9 cellular contexts compared by ENCODE assay signal in the genomic region with DNA sequence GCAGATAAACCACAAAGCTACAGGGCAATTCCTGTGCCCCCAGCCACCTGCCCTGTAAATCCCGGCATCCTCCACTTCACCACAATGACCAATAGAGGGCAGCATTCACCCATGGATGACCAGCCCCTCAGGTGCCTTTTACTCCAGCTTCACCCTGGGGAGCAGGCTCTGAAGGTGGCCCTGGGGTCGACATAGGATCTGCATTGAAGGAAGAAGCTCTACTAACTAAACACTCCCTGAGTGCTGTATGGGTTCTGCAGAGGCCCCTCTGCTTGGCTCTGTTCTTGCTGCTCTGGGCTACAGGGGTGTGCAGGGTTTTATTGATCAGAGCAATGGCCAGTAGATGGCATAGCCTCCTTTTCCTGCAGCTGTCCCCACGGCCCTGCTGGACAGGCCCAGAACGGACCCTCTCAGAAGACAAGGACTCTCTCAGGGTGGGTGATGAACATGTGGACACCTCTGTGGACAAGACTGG. TPM values are rescaled to one million over a fixed set of nuclear protein-coding genes. Genes with fewer than 3 reads are reported as not detected.
DNase-seq lines count a peak whose midpoint lies in the region; ATAC-seq and TF ChIP-seq lines count a peak whose summit lies in the region.
"Had no signal": no experiment of that assay in that cellular context is flagged by ENCODE, and none has a peak within 500 bp of the region (broad histone marks: within the 10 kb centered on the region; RNA-seq: fewer than 3 reads in every experiment).

No MANE protein-coding gene starts in this region.

- ATAC-seq in body of pancreas (peak; percentile 67), GM18520 (IDR thresholded peaks at IDR 0.05; ENCODE audit: unreplicated experiment) (no peak)

- TF ChIP-seq POLR2A in Peyer's patch (IDR thresholded peaks at IDR 0.05) (no peak), body of pancreas (IDR thresholded peaks at IDR 0.05) (no peak)

- H3K4me1 ChIP-seq in Peyer's patch (no peaks in the 10 kb centered on the region), body of pancreas (no peaks in the 10 kb centered on the region)

- no peaks in the 10 kb centered on the region for H3K36me3 ChIP-seq in Peyer's patch
- H3K36me3 ChIP-seq in body of pancreas (replicated peaks in 1 of 2; ENCODE audit: insufficient read depth in 1 of 2, low read depth in 2 of 2): no peaks in the 10 kb centered on the region

- intact Hi-C loops in body of pancreas (cut with DNase I): no loop called here

- WGBS in body of pancreas, 2 donors: 0 to 2% methylated on average over 4 of the region's 4 CpGs

- H3K4me3 ChIP-seq in Peyer's patch (no peak overlapping the region), body of pancreas (no peak overlapping the region)

- DNase-seq in DMS53 (lab: John Stamatoyannopoulos, UW) (peak; percentile 81), GM20000 (ENCODE audit: low spot score) (peak; percentile 70), HuH-7.5 (ENCODE audit: low spot score) (peak; percentile 80), Peyer's patch (peak in 2 of 3 donors; percentile 59 to 78), body of pancreas (peak; percentile 48 to 59 (median 52)), islet precursor cell (peak; percentile 82)
- DNase-seq in stimulated activated CD4-positive, alpha-beta T cell treated with anti-CD3 and anti-CD28 coated beads, Interleukin-2, amount 100 ng/mL, for 24 hours: peak; percentile 29 to 46

- no peak overlapping the region for H3K27ac ChIP-seq in Peyer's patch
- no peak overlapping the region for H3K27ac ChIP-seq in body of pancreas

- H3K9me3 ChIP-seq in Peyer's patch (no peaks in the 10 kb centered on the region), body of pancreas (no peaks in the 10 kb centered on the region)

- H3K27me3 ChIP-seq in Peyer's patch (no peaks in the 10 kb centered on the region), body of pancreas (no peaks in the 10 kb centered on the region)

- peak; percentile 65 for TF ChIP-seq CTCF in GM20000 (IDR thresholded peaks at IDR 0.05; ENCODE audit: extremely low read depth, missing control alignments)
- TF ChIP-seq CTCF in Peyer's patch (IDR thresholded peaks at IDR 0.05): peak in 5 of 6 experiments; percentile 53 to 81 (median 72)
- TF ChIP-seq CTCF in body of pancreas (IDR thresholded peaks at IDR 0.05): peak; percentile 54 to 73 (median 66)

RNA-seq across cellular contexts. Expression of a gene that starts 20.3 kb away (rescaled TPM):
- not detected for total RNA-seq in Peyer's patch
- total RNA-seq in body of pancreas: not detected
- total RNA-seq: activated CD8-positive, alpha-beta memory T cell treated with anti-CD3 and anti-CD28 coated beads for 36 hours had no signal

RNA-seq across cellular contexts. Expression of a gene that starts 30.8 kb away (rescaled TPM):
- total RNA-seq in Peyer's patch (1,000 to 10,000 TPM in 2 of 4 donors, 100 to 1,000 TPM in 2; 221 to 1,587 (median 1,027) TPM), body of pancreas (100 to 1,000 TPM; 491 to 654 TPM)
